In the genomic region with DNA sequence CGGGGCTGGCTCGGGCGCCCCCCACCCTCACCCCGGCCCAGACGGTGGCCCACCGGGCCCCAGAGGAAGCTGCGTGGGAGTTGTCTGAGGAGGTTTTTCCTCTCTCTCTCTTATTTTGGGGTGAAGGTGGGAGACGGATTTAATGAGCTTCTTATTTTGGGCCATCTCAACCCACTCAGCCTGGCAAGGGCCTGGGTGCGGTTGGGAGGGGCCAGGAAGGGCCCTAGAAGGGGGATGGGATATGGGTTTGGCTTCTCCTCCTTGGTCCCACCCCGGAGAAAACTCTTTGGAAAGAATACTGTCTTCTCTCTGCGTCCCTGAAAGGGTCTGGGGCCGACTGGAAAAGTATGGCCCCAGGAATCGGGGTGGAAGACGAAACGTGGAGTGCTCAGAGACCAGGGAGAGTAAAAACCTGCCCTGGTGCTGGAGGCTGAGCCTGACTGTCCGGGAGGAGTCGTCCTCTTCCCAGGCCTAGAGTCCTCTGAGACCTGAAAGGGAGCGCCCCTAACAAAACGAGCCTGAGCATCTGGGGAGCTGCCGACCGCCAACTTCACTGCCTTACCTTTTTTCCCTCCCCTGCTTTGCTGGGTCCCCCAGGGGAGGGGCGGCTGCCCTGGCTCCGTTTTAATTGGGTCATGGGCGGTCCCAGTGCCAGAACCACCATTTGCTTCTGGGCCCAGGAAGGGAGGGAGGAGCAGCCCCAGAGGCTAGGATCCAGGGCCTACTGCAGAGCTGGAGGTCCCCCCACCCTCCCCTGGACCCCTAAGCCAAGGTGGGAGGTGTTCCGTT, we compare ENCODE assay signal across 8 cellular contexts. TPM values are rescaled to one million over a fixed set of nuclear protein-coding genes. Genes with fewer than 3 reads are reported as not detected.
DNase-seq lines count a peak whose midpoint lies in the region; ATAC-seq and TF ChIP-seq lines count a peak whose summit lies in the region.

No MANE protein-coding gene starts in this region.

- in situ Hi-C loops in GM13977 (cut with MboI; ENCODE audit: low pct_unique_long_range_greater_than_20kb, low sequenced_read_pairs, unreplicated experiment), result no loop called here
- in situ Hi-C loops in gastrocnemius medialis (cut with MboI; ENCODE audit: low sequenced_read_pairs in 4 of 4), result no loop called here

- peak; percentile 61 for ATAC-seq in left ventricle myocardium superior
- peak; percentile 39 to 53 for ATAC-seq in gastrocnemius medialis
- no peak for ATAC-seq in GM21619 (IDR thresholded peaks at IDR 0.05; ENCODE audit: unreplicated experiment)
- no peak for ATAC-seq in GM21737 (IDR thresholded peaks at IDR 0.05; ENCODE audit: unreplicated experiment)

- H3K36me3 Mint-ChIP-seq in activated naive CD8-positive, alpha-beta T cell, result no peaks in the 10 kb centered on the region

- no peak overlapping the region for H3K27ac Mint-ChIP-seq in activated naive CD8-positive, alpha-beta T cell

- H3K4me1 ChIP-seq in gastrocnemius medialis, result peaks cover 0 to 11% of the 10 kb centered on the region in 2 donors

- peaks cover 0 to 20% of the 10 kb centered on the region in 2 donors for H3K36me3 ChIP-seq in gastrocnemius medialis

- H3K4me1 Mint-ChIP-seq in activated naive CD8-positive, alpha-beta T cell (ENCODE audit: low read depth), result peaks cover 15% of the 10 kb centered on the region

- DNase-seq in GM13977 (ENCODE audit: low spot score), result peak; percentile 34
- peak; percentile 73 for DNase-seq in left ventricle myocardium superior
- peak; percentile 37 to 77 for DNase-seq in gastrocnemius medialis
- DNase-seq in stimulated activated CD4-positive, alpha-beta T cell treated with anti-CD3 and anti-CD28 coated beads, Interleukin-4, amount 100 ng/mL, for 24 hours, result no peak
- DNase-seq in T-helper 1 cell, result no peak

- peak overlapping the region; percentile 91 for H3K4me3 Mint-ChIP-seq in activated naive CD8-positive, alpha-beta T cell

- TF ChIP-seq CTCF in GM13977 (IDR thresholded peaks at IDR 0.05; ENCODE audit: extremely low read depth, insufficient read depth, missing control alignments) (no peak), gastrocnemius medialis (IDR thresholded peaks at IDR 0.05 in 4 of 5, conservative IDR thresholded peaks at IDR 0.05 in 1 of 5) (no peak)

- H3K27ac ChIP-seq in gastrocnemius medialis, result peak overlapping the region; percentile 75 to 84 (median 80)

- peaks cover 2% of the 10 kb centered on the region for H3K27me3 Mint-ChIP-seq in activated naive CD8-positive, alpha-beta T cell

- no peaks in the 10 kb centered on the region for H3K9me3 Mint-ChIP-seq in activated naive CD8-positive, alpha-beta T cell (ENCODE audit: low read depth)

- H3K4me3 ChIP-seq in gastrocnemius medialis, result peak overlapping the region; percentile 71 to 78 (median 72)

- H3K9me3 ChIP-seq in gastrocnemius medialis, result no peaks in the 10 kb centered on the region

- H3K27me3 ChIP-seq in gastrocnemius medialis, result peaks cover 9 to 12% (median 9%) of the 10 kb centered on the region in 3 donors

- TF ChIP-seq POLR2A in gastrocnemius medialis (IDR thresholded peaks at IDR 0.05), result peak in 1 of 2 donors; percentile 56

- intact Hi-C loops in left ventricle myocardium superior (cut with micrococcal nuclease), result no loop called here
- intact Hi-C loops in gastrocnemius medialis (cut with DNase I; ENCODE audit: low total_unique reads), result loop anchor here (1.0 to 5.0 kb wide), 2 partner anchors 10 to 79 kb away; a partner anchor contains a TSS

RNA-seq across cellular contexts. Expression of a gene that starts 1.6 kb away (rescaled TPM):
- total RNA-seq in left ventricle myocardium superior (19.9 TPM), gastrocnemius medialis (10 to 100 TPM; 14.9 to 29.7 (median 20.8) TPM)

RNA-seq across cellular contexts. Expression of a gene that starts 8.3 kb away (rescaled TPM):
- 113 TPM for total RNA-seq in left ventricle myocardium superior
- 100 to 1,000 TPM in 1 of 4 donors, 10 to 100 TPM in 3; 48.5 to 153 (median 89.0) TPM for total RNA-seq in gastrocnemius medialis

RNA-seq across cellular contexts. Expression of a gene that starts 22.7 kb away (rescaled TPM):
- total RNA-seq in left ventricle myocardium superior (4.7 TPM), gastrocnemius medialis (1 to 10 TPM in 3 of 4 donors, under 1 TPM in 1; 0.68 to 5.3 (median 2.2) TPM)

RNA-seq across cellular contexts. Expression of a gene that starts 33.6 kb away (rescaled TPM):
- total RNA-seq in left ventricle myocardium superior (61.9 TPM), gastrocnemius medialis (100 to 1,000 TPM in 1 of 4 donors, 10 to 100 TPM in 3; 31.1 to 109 (median 60.1) TPM)

RNA-seq across cellular contexts. Expression of a gene that starts 45.1 kb away (rescaled TPM):
- total RNA-seq in left ventricle myocardium superior, result not detected
- 1 to 10 TPM in 1 of 4 donors, not detected in 3; 1.1 TPM for total RNA-seq in gastrocnemius medialis

Comparison
In these comparisons a context has a peak if more than half of its experiments do, and no peak if none do; other contexts are left out.
1. DNase-seq: peak in GM13977 (single experiment), left ventricle myocardium superior (single experiment) and gastrocnemius medialis (2 of 2); none in stimulated activated CD4-positive, alpha-beta T cell treated with anti-CD3 and anti-CD28 coated beads, Interleukin-4, amount 100 ng/mL, for 24 hours (single experiment) and T-helper 1 cell (0 of 5).
2. ATAC-seq: peak in left ventricle myocardium superior (single experiment) and gastrocnemius medialis (2 of 2); none in GM21619 (single experiment) and GM21737 (single experiment).